20 cellular contexts compared by ENCODE assay signal in genomic region chr3:176375519-176375918, GRCh38.
"Had no signal": no experiment of that assay in that cellular context is flagged by ENCODE, and none has a peak within 500 bp of the region (broad histone marks: within the 10 kb centered on the region; RNA-seq: fewer than 3 reads in every experiment).

No MANE protein-coding gene starts in this region.

- H3K27ac Mint-ChIP-seq: activated naive CD4-positive, alpha-beta T cell treated with anti-CD3 and anti-CD28 coated beads, Interleukin-2, amount 50 U/mL, for 24 hours; effector memory CD8-positive, alpha-beta T cell; nephron progenitor cell had no signal

- H3K36me3 Mint-ChIP-seq: activated naive CD4-positive, alpha-beta T cell treated with anti-CD3 and anti-CD28 coated beads, Interleukin-2, amount 50 U/mL, for 24 hours had no signal

- H3K27ac ChIP-seq: adrenal gland, esophagus squamous epithelium, thyroid gland had no signal

- H3K36me3 ChIP-seq: adrenal gland, esophagus squamous epithelium, thyroid gland had no signal

- H3K4me1 Mint-ChIP-seq: activated naive CD4-positive, alpha-beta T cell treated with anti-CD3 and anti-CD28 coated beads, Interleukin-2, amount 50 U/mL, for 24 hours; nephron progenitor cell had no signal

- H3K4me1 ChIP-seq: adrenal gland, esophagus squamous epithelium had no signal

- DNase-seq: activated CD4-positive, alpha-beta T cell treated with anti-CD3 and anti-CD28 coated beads, Interleukin-2, amount 50 U/mL, for 1 hour; activated CD8-positive, alpha-beta memory T cell treated with anti-CD3 and anti-CD28 coated beads, Interleukin-2, amount 50 U/mL, for 4 hours; activated gamma-delta T cell; adrenal gland; caudate nucleus; effector memory CD8-positive, alpha-beta T cell; esophagus squamous epithelium; left cardiac atrium; midbrain; nephron progenitor cell; occipital lobe; stimulated activated CD4-positive, alpha-beta T cell treated with anti-CD3 and anti-CD28 coated beads, Interleukin-12 subunit alpha, Interleukin-12 subunit beta, amount 100 ng/mL, for 4 hours; stimulated activated CD4-positive, alpha-beta T cell treated with anti-CD3 and anti-CD28 coated beads, Interleukin-1b, Interleukin-23, amount 100 ng/mL, for 48 hours; stimulated activated CD8-positive, alpha-beta memory T cell treated with anti-CD3 and anti-CD28 coated beads, Interleukin-4, amount 100 ng/mL, for 48 hours; stimulated activated naive CD4-positive, alpha-beta T cell; T1000; thyroid gland had no signal

- H3K4me3 ChIP-seq: adrenal gland, esophagus squamous epithelium, lung, thyroid gland had no signal

- H3K27me3 ChIP-seq: adrenal gland, esophagus squamous epithelium, thyroid gland had no signal

- H3K9me3 Mint-ChIP-seq: activated naive CD4-positive, alpha-beta T cell treated with anti-CD3 and anti-CD28 coated beads, Interleukin-2, amount 50 U/mL, for 24 hours; nephron progenitor cell had no signal

- H3K9me3 ChIP-seq: adrenal gland, esophagus squamous epithelium, thyroid gland had no signal

- H3K27me3 Mint-ChIP-seq: activated naive CD4-positive, alpha-beta T cell treated with anti-CD3 and anti-CD28 coated beads, Interleukin-2, amount 50 U/mL, for 24 hours; effector memory CD8-positive, alpha-beta T cell had no signal

- ATAC-seq: activated CD4-positive, CD25-positive, alpha-beta regulatory T cell treated with anti-CD3 and anti-CD28 coated beads, Interleukin-2, amount 50 U/mL, for 24 hours; effector memory CD8-positive, alpha-beta T cell; left cardiac atrium had no signal

- H3K4me3 Mint-ChIP-seq: activated naive CD4-positive, alpha-beta T cell treated with anti-CD3 and anti-CD28 coated beads, Interleukin-2, amount 50 U/mL, for 24 hours; effector memory CD8-positive, alpha-beta T cell; nephron progenitor cell had no signal
